In the genomic region with DNA sequence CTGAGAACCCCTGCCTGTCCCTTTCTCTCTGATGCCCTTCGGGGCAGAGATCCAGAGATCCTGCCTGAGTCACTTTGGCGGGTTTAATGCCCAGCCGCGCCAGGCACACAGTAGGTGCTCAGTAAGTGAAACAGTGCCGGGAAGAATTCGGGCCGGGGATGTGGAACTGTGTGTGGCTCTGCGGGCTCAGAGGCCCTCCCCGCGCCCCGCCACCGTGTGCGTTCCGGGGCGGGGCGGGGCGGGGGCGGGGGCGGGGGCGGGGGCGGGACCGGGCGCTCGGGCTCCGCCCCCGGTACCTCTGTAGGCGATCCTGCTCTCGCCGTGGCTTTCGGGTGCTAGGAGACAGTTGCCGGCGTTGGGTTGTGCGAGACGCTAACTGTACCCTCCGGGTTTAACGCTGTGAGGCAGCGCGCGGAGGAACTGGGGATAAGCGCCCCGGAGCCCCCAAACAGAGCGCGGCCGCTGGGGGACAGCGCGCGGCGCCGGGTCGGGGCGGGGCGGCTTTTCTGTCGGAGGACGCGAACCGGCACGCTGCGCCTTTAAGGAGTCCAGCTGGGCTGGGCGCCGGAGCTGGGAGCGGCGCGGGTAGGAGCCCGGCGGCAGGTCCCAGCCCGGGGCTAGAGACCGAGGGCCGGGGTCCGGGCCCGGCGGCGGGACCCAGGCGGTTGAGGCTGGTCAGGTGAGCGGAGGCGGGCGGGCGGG, we compare ENCODE assay signal across 8 cellular contexts. TPM values are rescaled to one million over a fixed set of nuclear protein-coding genes. Genes with fewer than 3 reads are reported as not detected.
A peak's percentile ranks its signal among the peaks of the same experiment; 100 is the strongest.
DNase-seq lines count a peak whose midpoint lies in the region; ATAC-seq and TF ChIP-seq lines count a peak whose summit lies in the region.

A gene with protein sequence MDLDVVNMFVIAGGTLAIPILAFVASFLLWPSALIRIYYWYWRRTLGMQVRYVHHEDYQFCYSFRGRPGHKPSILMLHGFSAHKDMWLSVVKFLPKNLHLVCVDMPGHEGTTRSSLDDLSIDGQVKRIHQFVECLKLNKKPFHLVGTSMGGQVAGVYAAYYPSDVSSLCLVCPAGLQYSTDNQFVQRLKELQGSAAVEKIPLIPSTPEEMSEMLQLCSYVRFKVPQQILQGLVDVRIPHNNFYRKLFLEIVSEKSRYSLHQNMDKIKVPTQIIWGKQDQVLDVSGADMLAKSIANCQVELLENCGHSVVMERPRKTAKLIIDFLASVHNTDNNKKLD (plus strand): TSS at position 555 of the 702 bp plus-strand sequence. CDS start 18,795 bp downstream, outside the sequence.

- H3K27ac ChIP-seq in temporal lobe (ENCODE audit: low read depth, low read length), result peak within 1 kb of the TSS; percentile 83

- ATAC-seq in GM19463 (IDR thresholded peaks at IDR 0.05; ENCODE audit: unreplicated experiment), result peak; percentile 66

- peak; percentile 64 for TF ChIP-seq POLR2A in Raji (IDR thresholded peaks at IDR 0.05; ENCODE audit: insufficient read depth, low read depth, low read length)

- DNase-seq in D341Med (ENCODE audit: low spot score) (peak; percentile 95), HPDE6-E6E7 (ENCODE audit: extremely low spot score) (peak; percentile 37), germinal center (ENCODE audit: low spot score) (peak; percentile 93), occipital lobe (lab: John Stamatoyannopoulos, UW) (peak; percentile 66)
- peak; percentile 45 to 74 (median 66) for DNase-seq in activated naive CD4-positive, alpha-beta T cell (lab: John Stamatoyannopoulos, UW)

RNA-seq across cellular contexts. Expression of the gene that starts here (rescaled TPM):
- 30.1 TPM for total RNA-seq in occipital lobe
- total RNA-seq in temporal lobe, result 21.1 TPM

Comparison
In these comparisons a context has a peak if more than half of its experiments do, and no peak if none do; other contexts are left out.
1. Peak in every context shown above with its lines: DNase-seq, ATAC-seq and H3K27ac ChIP-seq.
2. DNase-seq: peak in every context shown above with its lines; median percentile 95 in D341Med; 93 in germinal center; 66 in occipital lobe; 66 in activated naive CD4-positive, alpha-beta T cell; 37 in HPDE6-E6E7.